In the genomic region with DNA sequence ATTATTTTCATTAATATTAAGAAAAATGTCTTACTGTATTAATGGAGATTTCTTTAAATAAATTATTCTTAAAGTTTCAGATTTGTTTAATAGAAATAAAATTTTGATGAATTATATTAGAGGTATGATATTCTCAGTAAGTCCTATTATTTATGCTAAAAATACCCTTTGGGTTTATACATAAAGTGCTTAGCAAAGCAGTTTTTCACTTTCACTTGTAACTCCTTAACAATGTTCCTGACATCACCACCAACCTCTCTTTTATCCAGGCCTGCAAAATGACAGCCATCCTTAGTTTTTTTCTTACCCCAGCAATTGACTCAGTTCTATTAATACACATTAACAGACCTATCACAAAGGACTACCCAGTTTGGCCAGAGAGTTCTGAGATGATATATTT, we compare ENCODE assay signal across 1 cellular context.
TF ChIP-seq lines count a peak whose summit lies in the region.

No MANE protein-coding gene starts in this region.

TF ChIP-seq in GM23338, 12 proteins besides CTCF, POLR2A, EP300 and RAD21 (continued from another document):
- TF ChIP-seq REST (IDR thresholded peaks at IDR 0.05; ENCODE audit: unreplicated experiment) (no peak), STAT1 (IDR thresholded peaks at IDR 0.05; ENCODE audit: unreplicated experiment) (no peak), EZH2 (IDR thresholded peaks at IDR 0.05; ENCODE audit: low read depth, unreplicated experiment) (no peak), JUNB (IDR thresholded peaks at IDR 0.05; ENCODE audit: unreplicated experiment) (no peak), ZNF114 (CRISPR knock-in tag; IDR thresholded peaks at IDR 0.05) (no peak)
